In the genomic region with DNA sequence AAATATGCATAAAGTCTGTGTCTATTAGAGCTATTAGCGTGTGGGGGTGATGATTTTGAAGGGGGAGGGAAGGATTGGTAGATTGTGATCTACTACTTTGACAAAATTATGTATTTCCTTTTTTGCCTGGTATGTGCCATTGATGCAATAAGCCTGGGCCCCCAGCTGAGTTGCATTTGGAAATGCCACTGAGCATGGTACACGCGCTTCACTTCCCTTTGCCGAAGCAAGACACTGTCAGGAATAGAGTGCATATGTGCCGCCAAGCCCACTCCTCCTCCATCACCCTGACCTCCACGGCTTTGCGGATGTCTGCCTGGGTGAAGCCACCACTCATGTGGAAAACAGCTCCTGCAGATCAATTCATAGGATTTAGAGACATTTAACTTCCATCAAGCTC, we compare ENCODE assay signal across 15 cellular contexts.
DNase-seq lines count a peak whose midpoint lies in the region; TF ChIP-seq lines count a peak whose summit lies in the region.
"Had no signal": no experiment of that assay in that cellular context is flagged by ENCODE, and none has a peak within 500 bp of the region (broad histone marks: within the 10 kb centered on the region; RNA-seq: fewer than 3 reads in every experiment).

No MANE protein-coding gene starts in this region.

- no peak overlapping the region for H3K27ac ChIP-seq in tibial nerve
- H3K27ac ChIP-seq: BLaER1 treated with 17β-estradiol and CSF1 and Interleukin-3, amounts not matched to agents 10 nM and 100 nM had no signal

- no peak for TF ChIP-seq POLR2A in tibial nerve (IDR thresholded peaks at IDR 0.05)

- 72 to 85% methylated on average over 7 of the region's 7 CpGs for WGBS in tibial nerve, 2 donors

- TF ChIP-seq EP300 in tibial nerve (IDR thresholded peaks at IDR 0.05), result no peak

- TF ChIP-seq CTCF in tibial nerve (IDR thresholded peaks at IDR 0.05), result no peak

- no peaks in the 10 kb centered on the region for H3K36me3 ChIP-seq in tibial nerve
- H3K36me3 ChIP-seq: BLaER1 treated with 17β-estradiol and CSF1 and Interleukin-3, amounts not matched to agents 10 nM and 100 nM had no signal

- H3K4me3 ChIP-seq in tibial nerve, result no peak overlapping the region
- H3K4me3 ChIP-seq: BLaER1 treated with 17β-estradiol and CSF1 and Interleukin-3, amounts not matched to agents 10 nM and 100 nM; GM23338 had no signal

- peak; percentile 43 for DNase-seq in NCI-H748 (lab: John Stamatoyannopoulos, UW; ENCODE audit: unreplicated experiment)
- DNase-seq in NCI-H748 treated with DMSO at 0.1 percent for 48 hours (lab: John Stamatoyannopoulos, UW), result no peak
- DNase-seq in NCI-H2081 treated with DMSO at 0.1 percent for 48 hours (lab: John Stamatoyannopoulos, UW), result peak; percentile 70
- peak; percentile 1 for DNase-seq in iris pigment epithelial cell (ENCODE audit: low read depth)
- no peak for DNase-seq in activated T-cell treated with anti-CD3 and anti-CD28 coated beads, Interleukin-2, amount 50 U/mL, for 48 hours
- no peak for DNase-seq in tibial nerve (ENCODE audit: low spot score in 2 of 2)
- no peak for DNase-seq in NCI-H1694 (lab: John Stamatoyannopoulos, UW)
- DNase-seq in DMS79 (lab: John Stamatoyannopoulos, UW), result no peak
- DNase-seq: 8988T; Calu3; CD8-positive, alpha-beta T cell; DMS53; HCEC 1CT had no signal

- H3K4me1 ChIP-seq in tibial nerve, result no peaks in the 10 kb centered on the region
- H3K4me1 ChIP-seq: BLaER1 treated with 17β-estradiol and CSF1 and Interleukin-3, amounts not matched to agents 10 nM and 100 nM had no signal

- no peaks in the 10 kb centered on the region for H3K9me3 ChIP-seq in tibial nerve
- H3K9me3 ChIP-seq: BLaER1 treated with 17β-estradiol and CSF1 and Interleukin-3, amounts not matched to agents 10 nM and 100 nM had no signal

- H3K27me3 ChIP-seq in tibial nerve, result no peaks in the 10 kb centered on the region
- H3K27me3 ChIP-seq: BLaER1 treated with 17β-estradiol and CSF1 and Interleukin-3, amounts not matched to agents 10 nM and 100 nM had no signal

Comparison
In these comparisons a context has a peak if more than half of its experiments do, and no peak if none do; other contexts are left out.
1. DNase-seq: peak in NCI-H748 (single experiment), NCI-H2081 treated with DMSO at 0.1 percent for 48 hours (single experiment) and iris pigment epithelial cell (single experiment); none in NCI-H748 treated with DMSO at 0.1 percent for 48 hours (single experiment), activated T-cell treated with anti-CD3 and anti-CD28 coated beads, Interleukin-2, amount 50 U/mL, for 48 hours (0 of 2), tibial nerve (0 of 2), NCI-H1694 (single experiment) and DMS79 (single experiment).